1 cellular context compared by ENCODE assay signal in the genomic region with DNA sequence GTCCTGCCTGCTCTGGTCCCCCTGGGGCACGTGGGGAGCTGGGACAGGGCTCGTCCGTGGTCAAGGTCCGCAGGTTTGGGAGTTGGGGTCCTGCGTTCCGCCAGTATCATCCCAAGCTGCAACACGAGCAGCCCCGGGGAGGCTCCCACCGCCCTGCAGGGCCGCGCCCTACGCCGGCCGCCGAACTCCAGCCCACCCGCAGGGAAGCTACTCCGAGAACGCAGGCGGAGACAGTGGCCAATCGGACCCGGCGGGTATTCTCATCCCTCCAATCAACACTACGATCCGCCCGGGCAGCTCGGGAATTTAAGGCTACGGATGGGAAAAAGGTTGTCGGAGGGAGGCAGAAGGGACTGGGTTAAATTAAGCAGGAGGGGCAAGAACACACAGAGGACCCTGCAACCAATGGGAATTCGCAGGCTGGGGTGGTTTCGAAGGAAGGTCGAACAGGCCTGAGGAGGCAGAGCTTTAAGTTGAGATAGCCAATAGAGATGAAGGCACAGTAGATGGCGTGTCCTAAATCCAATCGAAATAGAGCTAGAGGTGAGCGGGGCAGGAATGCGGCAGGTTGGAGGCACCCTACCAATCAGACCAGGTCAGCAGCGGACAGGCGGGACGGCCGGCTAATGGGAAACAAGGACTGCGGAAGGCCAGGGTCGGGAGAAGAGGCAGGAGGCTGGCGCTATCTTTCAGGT.
TF ChIP-seq lines count a peak whose summit lies in the region.

No MANE protein-coding gene starts in this region.

TF ChIP-seq in HepG2, 621 proteins besides CTCF, POLR2A, EP300 and RAD21 (continued from another document and continues in another):
- TF ChIP-seq, protein P1, sequence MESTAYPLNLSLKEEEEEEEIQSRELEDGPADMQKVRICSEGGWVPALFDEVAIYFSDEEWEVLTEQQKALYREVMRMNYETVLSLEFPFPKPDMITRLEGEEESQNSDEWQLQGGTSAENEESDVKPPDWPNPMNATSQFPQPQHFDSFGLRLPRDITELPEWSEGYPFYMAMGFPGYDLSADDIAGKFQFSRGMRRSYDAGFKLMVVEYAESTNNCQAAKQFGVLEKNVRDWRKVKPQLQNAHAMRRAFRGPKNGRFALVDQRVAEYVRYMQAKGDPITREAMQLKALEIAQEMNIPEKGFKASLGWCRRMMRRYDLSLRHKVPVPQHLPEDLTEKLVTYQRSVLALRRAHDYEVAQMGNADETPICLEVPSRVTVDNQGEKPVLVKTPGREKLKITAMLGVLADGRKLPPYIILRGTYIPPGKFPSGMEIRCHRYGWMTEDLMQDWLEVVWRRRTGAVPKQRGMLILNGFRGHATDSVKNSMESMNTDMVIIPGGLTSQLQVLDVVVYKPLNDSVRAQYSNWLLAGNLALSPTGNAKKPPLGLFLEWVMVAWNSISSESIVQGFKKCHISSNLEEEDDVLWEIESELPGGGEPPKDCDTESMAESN (CRISPR knock-in tag; conservative IDR thresholded peaks at IDR 0.05): no peak
- TF ChIP-seq ZNF180 (CRISPR knock-in tag; IDR thresholded peaks at IDR 0.05; ENCODE audit: borderline replicate concordance, low read depth) (no peak), TOPORS (CRISPR knock-in tag; IDR thresholded peaks at IDR 0.05) (no peak), MED13 (CRISPR knock-in tag; IDR thresholded peaks at IDR 0.05) (no peak), SKI (IDR thresholded peaks at IDR 0.05; ENCODE audit: partially characterized antibody) (no peak), FOXP1 (IDR thresholded peaks at IDR 0.05) (no peak), FOXP1 (CRISPR knock-in tag; IDR thresholded peaks at IDR 0.05) (no peak), KDM5B (CRISPR knock-in tag; IDR thresholded peaks at IDR 0.05; ENCODE audit: borderline replicate concordance) (peak; percentile 43; the same call in 1 of the 2 replicates), NFKBIZ (CRISPR knock-in tag; IDR thresholded peaks at IDR 0.05) (no peak), FOXK1 (CRISPR knock-in tag; IDR thresholded peaks at IDR 0.05; ENCODE audit: borderline replicate concordance, low read depth) (0 out of 2 replicates have a peak, but pooled peaks have one; percentile 11), KDM4B (CRISPR knock-in tag; IDR thresholded peaks at IDR 0.05) (no peak), SAFB2 (CRISPR knock-in tag; IDR thresholded peaks at IDR 0.05; ENCODE audit: borderline replicate concordance, low read depth) (no peak), ZNF367 (CRISPR knock-in tag; IDR thresholded peaks at IDR 0.05; ENCODE audit: borderline replicate concordance) (no peak), ZNF841 (CRISPR knock-in tag; IDR thresholded peaks at IDR 0.05; ENCODE audit: borderline replicate concordance) (no peak), ZNF816 (CRISPR knock-in tag; IDR thresholded peaks at IDR 0.05; ENCODE audit: borderline replicate concordance) (no peak), ZNF33A (CRISPR knock-in tag; IDR thresholded peaks at IDR 0.05; ENCODE audit: borderline replicate concordance) (no peak), MIER2 (CRISPR knock-in tag; IDR thresholded peaks at IDR 0.05) (0 out of 2 replicates have a peak, but pooled peaks have one; percentile 31), ZNF501 (CRISPR knock-in tag; IDR thresholded peaks at IDR 0.05) (peak; percentile 53; the same call in 1 of the 2 replicates), THYN1 (CRISPR knock-in tag; IDR thresholded peaks at IDR 0.05; ENCODE audit: borderline replicate concordance, low read depth) (no peak), NFYC (CRISPR knock-in tag; IDR thresholded peaks at IDR 0.05) (peak; percentile 95), ZNF225 (CRISPR knock-in tag; IDR thresholded peaks at IDR 0.05) (peak; percentile 47; the same call in 1 of the 2 replicates), ZNF724P (CRISPR knock-in tag; IDR thresholded peaks at IDR 0.05; ENCODE audit: borderline replicate concordance) (peak; percentile 33; the same call in 1 of the 2 replicates), TOE1 (CRISPR knock-in tag; IDR thresholded peaks at IDR 0.05) (no peak), ZNF629 (CRISPR knock-in tag; conservative IDR thresholded peaks at IDR 0.05) (no peak), ZBTB20 (CRISPR knock-in tag; IDR thresholded peaks at IDR 0.05; ENCODE audit: borderline replicate concordance, low read depth) (peak; percentile 79; the same call in 1 of the 2 replicates), ATF7 (IDR thresholded peaks at IDR 0.05) (no peak), ATF7 (CRISPR knock-in tag; IDR thresholded peaks at IDR 0.05) (0 out of 2 replicates have a peak, but pooled peaks have one; percentile 46), SSRP1 (CRISPR knock-in tag; IDR thresholded peaks at IDR 0.05) (no peak), ZNF235 (CRISPR knock-in tag; IDR thresholded peaks at IDR 0.05; ENCODE audit: borderline replicate concordance) (no peak), GZF1 (CRISPR knock-in tag; IDR thresholded peaks at IDR 0.05) (peak; percentile 67), ZNF839 (CRISPR knock-in tag; IDR thresholded peaks at IDR 0.05; ENCODE audit: borderline replicate concordance) (no peak), FOXM1 (CRISPR knock-in tag; IDR thresholded peaks at IDR 0.05) (no peak), SPEN (CRISPR knock-in tag; IDR thresholded peaks at IDR 0.05; ENCODE audit: low read depth) (no peak), ZNF451 (CRISPR knock-in tag; IDR thresholded peaks at IDR 0.05) (no peak), ZFAT (CRISPR knock-in tag; conservative IDR thresholded peaks at IDR 0.05) (no peak), FOXJ3 (CRISPR knock-in tag; IDR thresholded peaks at IDR 0.05; ENCODE audit: borderline replicate concordance) (no peak), GABPA (IDR thresholded peaks at IDR 0.05; ENCODE audit: low read depth, low read length) (peak; percentile 50), GABPA (CRISPR knock-in tag; IDR thresholded peaks at IDR 0.05; ENCODE audit: low read depth) (no peak; the same call in 1 of the 2 replicates), IKZF4 (CRISPR knock-in tag; IDR thresholded peaks at IDR 0.05; ENCODE audit: borderline replicate concordance, low read depth, not compliant biosample characterization) (no peak), ZNF253 (CRISPR knock-in tag; IDR thresholded peaks at IDR 0.05; ENCODE audit: borderline replicate concordance) (no peak)
- TF ChIP-seq, protein P2, sequence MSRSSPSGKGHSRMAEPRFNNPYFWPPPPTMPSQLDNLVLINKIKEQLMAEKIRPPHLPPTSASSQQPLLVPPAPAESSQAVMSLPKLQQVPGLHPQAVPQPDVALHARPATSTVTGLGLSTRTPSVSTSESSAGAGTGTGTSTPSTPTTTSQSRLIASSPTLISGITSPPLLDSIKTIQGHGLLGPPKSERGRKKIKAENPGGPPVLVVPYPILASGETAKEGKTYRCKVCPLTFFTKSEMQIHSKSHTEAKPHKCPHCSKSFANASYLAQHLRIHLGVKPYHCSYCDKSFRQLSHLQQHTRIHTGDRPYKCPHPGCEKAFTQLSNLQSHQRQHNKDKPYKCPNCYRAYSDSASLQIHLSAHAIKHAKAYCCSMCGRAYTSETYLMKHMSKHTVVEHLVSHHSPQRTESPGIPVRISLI (CRISPR knock-in tag; IDR thresholded peaks at IDR 0.05; ENCODE audit: borderline replicate concordance): no peak
- TF ChIP-seq, protein P3, sequence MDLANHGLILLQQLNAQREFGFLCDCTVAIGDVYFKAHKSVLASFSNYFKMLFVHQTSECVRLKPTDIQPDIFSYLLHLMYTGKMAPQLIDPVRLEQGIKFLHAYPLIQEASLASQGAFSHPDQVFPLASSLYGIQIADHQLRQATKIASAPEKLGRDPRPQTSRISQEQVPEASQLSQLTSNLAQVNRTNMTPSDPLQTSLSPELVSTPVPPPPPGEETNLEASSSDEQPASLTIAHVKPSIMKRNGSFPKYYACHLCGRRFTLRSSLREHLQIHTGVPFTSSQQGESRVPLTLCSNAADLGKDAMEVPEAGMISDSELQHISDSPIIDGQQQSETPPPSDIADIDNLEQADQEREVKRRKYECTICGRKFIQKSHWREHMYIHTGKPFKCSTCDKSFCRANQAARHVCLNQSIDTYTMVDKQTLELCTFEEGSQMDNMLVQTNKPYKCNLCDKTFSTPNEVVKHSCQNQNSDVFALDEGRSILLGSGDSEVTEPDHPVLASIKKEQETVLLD (CRISPR knock-in tag; IDR thresholded peaks at IDR 0.05; ENCODE audit: low read depth): no peak
- TF ChIP-seq, protein P4, sequence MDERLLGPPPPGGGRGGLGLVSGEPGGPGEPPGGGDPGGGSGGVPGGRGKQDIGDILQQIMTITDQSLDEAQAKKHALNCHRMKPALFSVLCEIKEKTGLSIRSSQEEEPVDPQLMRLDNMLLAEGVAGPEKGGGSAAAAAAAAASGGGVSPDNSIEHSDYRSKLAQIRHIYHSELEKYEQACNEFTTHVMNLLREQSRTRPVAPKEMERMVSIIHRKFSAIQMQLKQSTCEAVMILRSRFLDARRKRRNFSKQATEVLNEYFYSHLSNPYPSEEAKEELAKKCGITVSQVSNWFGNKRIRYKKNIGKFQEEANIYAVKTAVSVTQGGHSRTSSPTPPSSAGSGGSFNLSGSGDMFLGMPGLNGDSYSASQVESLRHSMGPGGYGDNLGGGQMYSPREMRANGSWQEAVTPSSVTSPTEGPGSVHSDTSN (CRISPR knock-in tag; IDR thresholded peaks at IDR 0.05): peak; percentile 97
- TF ChIP-seq, protein P5, sequence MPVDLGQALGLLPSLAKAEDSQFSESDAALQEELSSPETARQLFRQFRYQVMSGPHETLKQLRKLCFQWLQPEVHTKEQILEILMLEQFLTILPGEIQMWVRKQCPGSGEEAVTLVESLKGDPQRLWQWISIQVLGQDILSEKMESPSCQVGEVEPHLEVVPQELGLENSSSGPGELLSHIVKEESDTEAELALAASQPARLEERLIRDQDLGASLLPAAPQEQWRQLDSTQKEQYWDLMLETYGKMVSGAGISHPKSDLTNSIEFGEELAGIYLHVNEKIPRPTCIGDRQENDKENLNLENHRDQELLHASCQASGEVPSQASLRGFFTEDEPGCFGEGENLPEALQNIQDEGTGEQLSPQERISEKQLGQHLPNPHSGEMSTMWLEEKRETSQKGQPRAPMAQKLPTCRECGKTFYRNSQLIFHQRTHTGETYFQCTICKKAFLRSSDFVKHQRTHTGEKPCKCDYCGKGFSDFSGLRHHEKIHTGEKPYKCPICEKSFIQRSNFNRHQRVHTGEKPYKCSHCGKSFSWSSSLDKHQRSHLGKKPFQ (CRISPR knock-in tag; IDR thresholded peaks at IDR 0.05; ENCODE audit: insufficient replicate concordance): peak; percentile 24
- TF ChIP-seq, protein P6, sequence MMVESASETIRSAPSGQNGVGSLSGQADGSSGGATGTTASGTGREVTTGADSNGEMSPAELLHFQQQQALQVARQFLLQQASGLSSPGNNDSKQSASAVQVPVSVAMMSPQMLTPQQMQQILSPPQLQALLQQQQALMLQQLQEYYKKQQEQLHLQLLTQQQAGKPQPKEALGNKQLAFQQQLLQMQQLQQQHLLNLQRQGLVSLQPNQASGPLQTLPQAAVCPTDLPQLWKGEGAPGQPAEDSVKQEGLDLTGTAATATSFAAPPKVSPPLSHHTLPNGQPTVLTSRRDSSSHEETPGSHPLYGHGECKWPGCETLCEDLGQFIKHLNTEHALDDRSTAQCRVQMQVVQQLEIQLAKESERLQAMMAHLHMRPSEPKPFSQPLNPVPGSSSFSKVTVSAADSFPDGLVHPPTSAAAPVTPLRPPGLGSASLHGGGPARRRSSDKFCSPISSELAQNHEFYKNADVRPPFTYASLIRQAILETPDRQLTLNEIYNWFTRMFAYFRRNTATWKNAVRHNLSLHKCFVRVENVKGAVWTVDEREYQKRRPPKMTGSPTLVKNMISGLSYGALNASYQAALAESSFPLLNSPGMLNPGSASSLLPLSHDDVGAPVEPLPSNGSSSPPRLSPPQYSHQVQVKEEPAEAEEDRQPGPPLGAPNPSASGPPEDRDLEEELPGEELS (CRISPR knock-in tag; IDR thresholded peaks at IDR 0.05): no peak
- TF ChIP-seq, protein P7, sequence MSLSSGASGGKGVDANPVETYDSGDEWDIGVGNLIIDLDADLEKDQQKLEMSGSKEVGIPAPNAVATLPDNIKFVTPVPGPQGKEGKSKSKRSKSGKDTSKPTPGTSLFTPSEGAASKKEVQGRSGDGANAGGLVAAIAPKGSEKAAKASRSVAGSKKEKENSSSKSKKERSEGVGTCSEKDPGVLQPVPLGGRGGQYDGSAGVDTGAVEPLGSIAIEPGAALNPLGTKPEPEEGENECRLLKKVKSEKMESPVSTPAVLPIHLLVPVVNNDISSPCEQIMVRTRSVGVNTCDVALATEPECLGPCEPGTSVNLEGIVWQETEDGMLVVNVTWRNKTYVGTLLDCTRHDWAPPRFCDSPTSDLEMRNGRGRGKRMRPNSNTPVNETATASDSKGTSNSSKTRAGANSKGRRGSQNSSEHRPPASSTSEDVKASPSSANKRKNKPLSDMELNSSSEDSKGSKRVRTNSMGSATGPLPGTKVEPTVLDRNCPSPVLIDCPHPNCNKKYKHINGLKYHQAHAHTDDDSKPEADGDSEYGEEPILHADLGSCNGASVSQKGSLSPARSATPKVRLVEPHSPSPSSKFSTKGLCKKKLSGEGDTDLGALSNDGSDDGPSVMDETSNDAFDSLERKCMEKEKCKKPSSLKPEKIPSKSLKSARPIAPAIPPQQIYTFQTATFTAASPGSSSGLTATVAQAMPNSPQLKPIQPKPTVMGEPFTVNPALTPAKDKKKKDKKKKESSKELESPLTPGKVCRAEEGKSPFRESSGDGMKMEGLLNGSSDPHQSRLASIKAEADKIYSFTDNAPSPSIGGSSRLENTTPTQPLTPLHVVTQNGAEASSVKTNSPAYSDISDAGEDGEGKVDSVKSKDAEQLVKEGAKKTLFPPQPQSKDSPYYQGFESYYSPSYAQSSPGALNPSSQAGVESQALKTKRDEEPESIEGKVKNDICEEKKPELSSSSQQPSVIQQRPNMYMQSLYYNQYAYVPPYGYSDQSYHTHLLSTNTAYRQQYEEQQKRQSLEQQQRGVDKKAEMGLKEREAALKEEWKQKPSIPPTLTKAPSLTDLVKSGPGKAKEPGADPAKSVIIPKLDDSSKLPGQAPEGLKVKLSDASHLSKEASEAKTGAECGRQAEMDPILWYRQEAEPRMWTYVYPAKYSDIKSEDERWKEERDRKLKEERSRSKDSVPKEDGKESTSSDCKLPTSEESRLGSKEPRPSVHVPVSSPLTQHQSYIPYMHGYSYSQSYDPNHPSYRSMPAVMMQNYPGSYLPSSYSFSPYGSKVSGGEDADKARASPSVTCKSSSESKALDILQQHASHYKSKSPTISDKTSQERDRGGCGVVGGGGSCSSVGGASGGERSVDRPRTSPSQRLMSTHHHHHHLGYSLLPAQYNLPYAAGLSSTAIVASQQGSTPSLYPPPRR (CRISPR knock-in tag; IDR thresholded peaks at IDR 0.05; ENCODE audit: borderline replicate concordance): no peak
- TF ChIP-seq, protein P8, sequence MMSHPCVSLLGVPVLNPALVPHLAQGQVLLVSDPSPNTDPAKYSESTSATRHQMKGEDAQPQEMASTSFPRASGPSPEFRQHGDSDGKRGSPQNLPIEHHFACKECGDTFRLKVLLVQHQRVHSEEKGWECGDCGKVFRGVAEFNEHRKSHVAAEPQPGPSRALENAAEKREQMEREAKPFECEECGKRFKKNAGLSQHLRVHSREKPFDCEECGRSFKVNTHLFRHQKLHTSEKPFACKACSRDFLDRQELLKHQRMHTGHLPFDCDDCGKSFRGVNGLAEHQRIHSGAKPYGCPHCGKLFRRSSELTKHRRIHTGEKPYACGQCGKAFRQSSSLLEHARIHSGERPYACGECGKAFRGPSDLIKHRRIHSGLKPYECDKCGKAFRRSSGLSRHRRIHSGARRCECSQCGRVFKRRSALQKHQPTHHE (CRISPR knock-in tag; IDR thresholded peaks at IDR 0.05; ENCODE audit: borderline replicate concordance): no peak
- TF ChIP-seq, protein P9, sequence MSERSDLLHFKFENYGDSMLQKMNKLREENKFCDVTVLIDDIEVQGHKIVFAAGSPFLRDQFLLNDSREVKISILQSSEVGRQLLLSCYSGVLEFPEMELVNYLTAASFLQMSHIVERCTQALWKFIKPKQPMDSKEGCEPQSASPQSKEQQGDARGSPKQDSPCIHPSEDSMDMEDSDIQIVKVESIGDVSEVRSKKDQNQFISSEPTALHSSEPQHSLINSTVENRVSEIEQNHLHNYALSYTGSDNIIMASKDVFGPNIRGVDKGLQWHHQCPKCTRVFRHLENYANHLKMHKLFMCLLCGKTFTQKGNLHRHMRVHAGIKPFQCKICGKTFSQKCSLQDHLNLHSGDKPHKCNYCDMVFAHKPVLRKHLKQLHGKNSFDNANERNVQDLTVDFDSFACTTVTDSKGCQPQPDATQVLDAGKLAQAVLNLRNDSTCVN (CRISPR knock-in tag; IDR thresholded peaks at IDR 0.05; ENCODE audit: borderline replicate concordance): no peak
